ENCODE assay signal across 9 cellular contexts in genomic region chrX:150365953-150366911, GRCh38. TPM values are rescaled to one million over a fixed set of nuclear protein-coding genes. Genes with fewer than 3 reads are reported as not detected.
DNase-seq lines count a peak whose midpoint lies in the region; ATAC-seq, FAIRE-seq and TF ChIP-seq lines count a peak whose summit lies in the region.
"Had no signal": no experiment of that assay in that cellular context is flagged by ENCODE, and none has a peak within 500 bp of the region (broad histone marks: within the 10 kb centered on the region; RNA-seq: fewer than 3 reads in every experiment).

No MANE protein-coding gene starts in this region.

- peak overlapping the region; percentile 69 to 90 for H3K27ac ChIP-seq in A549

- 0 out of 5 replicates have a peak, but pooled peaks of 1 of the 2 experiments have one; percentile 7 for TF ChIP-seq RAD21 in A549 (conservative IDR thresholded peaks at IDR 0.05 in 1 of 2, IDR thresholded peaks at IDR 0.05 in 1 of 2)

- peak in 1 of 2 experiments; percentile 2; a peak in 1 of 6 replicates for ATAC-seq in A549
- ATAC-seq in activated T-cell treated with anti-CD3 and anti-CD28 coated beads, Interleukin-2, amount 50 U/mL, for 4 hours: no peak
- ATAC-seq in HG02840 (IDR thresholded peaks at IDR 0.05; ENCODE audit: low FRiP score, unreplicated experiment): no peak
- ATAC-seq in GM21619 (IDR thresholded peaks at IDR 0.05; ENCODE audit: unreplicated experiment): no peak

- H3K27me3 ChIP-seq in neuron (ENCODE audit: insufficient read depth, low read length): peaks cover 6% of the 10 kb centered on the region

- H3K4me1 ChIP-seq in A549: peaks cover 21% of the 10 kb centered on the region
- peaks cover 10% of the 10 kb centered on the region for H3K4me1 ChIP-seq in neuron (ENCODE audit: insufficient read depth, low read length)

- TF ChIP-seq CTCF in A549 (IDR thresholded peaks at IDR 0.05): peak; percentile 15; the same call in 1 of the 3 replicates
- peak; percentile 5 for TF ChIP-seq CTCF in HFF-Myc (IDR thresholded peaks at IDR 0.05; ENCODE audit: low read depth, low read length, missing control alignments)

- FAIRE-seq in A549 (lab: Jason Lieb, UNC): peak; percentile 96
- FAIRE-seq: GM18507 had no signal

- H3K9me3 Mint-ChIP-seq in activated T-cell treated with anti-CD3 and anti-CD28 coated beads, Interleukin-2, amount 50 U/mL, for 4 hours: no peaks in the 10 kb centered on the region

- no peak for TF ChIP-seq POLR2A in A549 (IDR thresholded peaks at IDR 0.05; ENCODE audit: low read length)

- DNase-seq in A549 (ENCODE audit: low read depth in 1 of 2, low spot score in 1 of 2): peak in 1 of 2 experiments; percentile 36
- DNase-seq in HFF-Myc (ENCODE audit: extremely low read depth, low read depth): no peak
- no peak for DNase-seq in activated T-cell treated with anti-CD3 and anti-CD28 coated beads, Interleukin-2, amount 50 U/mL, for 4 hours
- peak; percentile 35 for DNase-seq in foreskin melanocyte
- no peak for DNase-seq in NCI-H1092 treated with DMSO at 0.1 percent for 48 hours (lab: John Stamatoyannopoulos, UW)

- H3K4me2 ChIP-seq in A549: peak overlapping the region; percentile 97

- peak overlapping the region; percentile 83 for H2AFZ ChIP-seq in neuron (ENCODE audit: low read depth, low read length)

- no peaks in the 10 kb centered on the region for H3K36me3 ChIP-seq in neuron (ENCODE audit: insufficient read depth, low read length)

- H3K27me3 Mint-ChIP-seq in activated T-cell treated with anti-CD3 and anti-CD28 coated beads, Interleukin-2, amount 50 U/mL, for 4 hours (ENCODE audit: low read depth): peaks cover 10% of the 10 kb centered on the region

- no peaks in the 10 kb centered on the region for H3K36me3 Mint-ChIP-seq in activated T-cell treated with anti-CD3 and anti-CD28 coated beads, Interleukin-2, amount 50 U/mL, for 4 hours (ENCODE audit: insufficient read depth)

- CTCF ChIA-PET in A549 (lab: Yijun Ruan, JAX): interaction anchor here (0.6 to 4.1 kb wide), 30 partner anchors 8 to 417 kb away, joined by 3 to 48 read pairs (median 4); no protein-coding TSS in a partner anchor

- H3K9me3 ChIP-seq in A549 (no peaks in the 10 kb centered on the region), neuron (ENCODE audit: low read length) (no peaks in the 10 kb centered on the region)

- peak overlapping the region; percentile 66 for H3K4me3 ChIP-seq in A549
- peak overlapping the region; percentile 56 for H3K4me3 ChIP-seq in HFF-Myc (replicated peaks; ENCODE audit: low read depth, low read length)
- H3K4me3 ChIP-seq in neuron (ENCODE audit: low read length): peak overlapping the region; percentile 63

- peak overlapping the region; percentile 78 for H3K4me3 Mint-ChIP-seq in activated T-cell treated with anti-CD3 and anti-CD28 coated beads, Interleukin-2, amount 50 U/mL, for 4 hours

- H3K4me1 Mint-ChIP-seq in activated T-cell treated with anti-CD3 and anti-CD28 coated beads, Interleukin-2, amount 50 U/mL, for 4 hours (ENCODE audit: low read depth): peaks cover 21% of the 10 kb centered on the region

- TF ChIP-seq EP300 in A549 (IDR thresholded peaks at IDR 0.05): no peak

- POLR2A ChIA-PET in A549 (lab: Yijun Ruan, JAX): interaction anchor here (0.7 to 0.9 kb wide), 2 partner anchors 117 to 427 kb away, joined by 3 to 4 read pairs; no protein-coding TSS in a partner anchor

- 30% methylated on average over 24 of the region's 24 CpGs for WGBS in A549 (ENCODE audit: missing lambda C conversion rate)

TF ChIP-seq in A549, 52 proteins besides CTCF, POLR2A, EP300 and RAD21:
- no peak for TF ChIP-seq HEYL (CRISPR knock-in tag; IDR thresholded peaks at IDR 0.05)
- no peak for TF ChIP-seq RCOR1 (IDR thresholded peaks at IDR 0.05; ENCODE audit: low read depth, low read length)
- TF ChIP-seq ZC3H11A (IDR thresholded peaks at IDR 0.05): no peak
- TF ChIP-seq POLR2AphosphoS2 (conservative IDR thresholded peaks at IDR 0.05; ENCODE audit: low read length): no peak
- TF ChIP-seq ELK1 (IDR thresholded peaks at IDR 0.05; ENCODE audit: low read depth, low read length): no peak
- TF ChIP-seq RARB (CRISPR knock-in tag; IDR thresholded peaks at IDR 0.05): no peak
- no peak for TF ChIP-seq USF2 (IDR thresholded peaks at IDR 0.05)
- TF ChIP-seq KDM1A (IDR thresholded peaks at IDR 0.05; ENCODE audit: low read depth): no peak
- no peak for TF ChIP-seq HDAC2 (IDR thresholded peaks at IDR 0.05)
- no peak for TF ChIP-seq FOXS1 (CRISPR knock-in tag; IDR thresholded peaks at IDR 0.05)
- TF ChIP-seq EHMT2 (IDR thresholded peaks at IDR 0.05; ENCODE audit: low read depth): no peak
- TF ChIP-seq BCL3 (IDR thresholded peaks at IDR 0.05): no peak
- TF ChIP-seq ESRRA (IDR thresholded peaks at IDR 0.05; ENCODE audit: borderline replicate concordance, low read length): no peak

RNA-seq across cellular contexts. Expression of gene MAMLD1, which starts 3.1 kb away (rescaled TPM):
- polyA plus RNA-seq in A549 (2011; rRNA removed) (1.2 and 1.9 TPM in 2 replicates), A549 (2017; fragmentation: RNase III; extraction: RNeasy Plus Mini Kit Qiagen cat#74134 plus additional on column Dnase treatment) (2.3 to 2.5 TPM (median 2.4 TPM) in 3 replicates)
- polyA plus RNA-seq in A549 (2012; cell fraction: cytosol; rRNA removed): 2.2 and 3.5 TPM in 2 replicates
- polyA plus RNA-seq in A549 (2012; cell fraction: nucleus; rRNA removed): 11.3 and 12.6 TPM in 2 replicates
- polyA minus RNA-seq in A549 (2011; rRNA and poly(A)+ RNA removed): 1.0 and 1.4 TPM in 2 replicates
- 1 to 10 TPM; 5.8 to 6.1 (median 6.1) TPM for total RNA-seq in activated T-cell treated with anti-CD3 and anti-CD28 coated beads, Interleukin-2, amount 50 U/mL, for 4 hours
